11 cellular contexts compared by ENCODE assay signal in genomic region chr6:118648866-118649554, GRCh38. TPM values are rescaled to one million over a fixed set of nuclear protein-coding genes. Genes with fewer than 3 reads are reported as not detected.
DNase-seq lines count a peak whose midpoint lies in the region; ATAC-seq and TF ChIP-seq lines count a peak whose summit lies in the region.
"Had no signal": no experiment of that assay in that cellular context is flagged by ENCODE, and none has a peak within 500 bp of the region (broad histone marks: within the 10 kb centered on the region; RNA-seq: fewer than 3 reads in every experiment).

No MANE protein-coding gene starts in this region.

- H3K9me3 ChIP-seq in KOPT-K1 (ENCODE audit: insufficient read depth, low read length, poor library complexity, severe bottlenecking) (no peaks in the 10 kb centered on the region), neural progenitor cell (ENCODE audit: low read depth) (no peaks in the 10 kb centered on the region)
- H3K9me3 ChIP-seq: pancreas had no signal

- H3K79me2 ChIP-seq in neural progenitor cell (ENCODE audit: low read depth), result no peaks in the 10 kb centered on the region

- H3K36me3 Mint-ChIP-seq in central memory CD8-positive, alpha-beta T cell (ENCODE audit: insufficient read depth), result peaks cover 13% of the 10 kb centered on the region
- peaks cover 6% of the 10 kb centered on the region for H3K36me3 Mint-ChIP-seq in neural progenitor cell

- peaks cover 15% of the 10 kb centered on the region for H3K27me3 ChIP-seq in neural progenitor cell
- H3K27me3 ChIP-seq: pancreas had no signal

- H3K27me3 Mint-ChIP-seq in central memory CD8-positive, alpha-beta T cell, result no peaks in the 10 kb centered on the region
- H3K27me3 Mint-ChIP-seq in neural progenitor cell (ENCODE audit: insufficient read depth, low read depth), result no peaks in the 10 kb centered on the region

- H3K36me3 ChIP-seq in KOPT-K1 (ENCODE audit: insufficient read depth, low read length), result peaks cover 23% of the 10 kb centered on the region
- no peaks in the 10 kb centered on the region for H3K36me3 ChIP-seq in neural progenitor cell
- H3K36me3 ChIP-seq: pancreas had no signal

- H3F3A ChIP-seq in neural progenitor cell (ENCODE audit: low read depth), result peaks cover 25% of the 10 kb centered on the region

- H3K27ac ChIP-seq in KOPT-K1 (ENCODE audit: low read depth, low read length, poor library complexity, severe bottlenecking) (peak overlapping the region; percentile 89), neural progenitor cell (no peak overlapping the region)
- H3K27ac ChIP-seq: 22Rv1, pancreas had no signal

- H3K27ac Mint-ChIP-seq in central memory CD8-positive, alpha-beta T cell (ENCODE audit: low read depth), result no peak overlapping the region
- no peak overlapping the region for H3K27ac Mint-ChIP-seq in neural progenitor cell

- DNase-seq in DMS 273 (lab: John Stamatoyannopoulos, UW; ENCODE audit: unreplicated experiment), result peak; percentile 9
- no peak for DNase-seq in DMS 273 treated with DMSO at 0.1 percent for 48 hours (lab: John Stamatoyannopoulos, UW)
- DNase-seq in central memory CD8-positive, alpha-beta T cell (ENCODE audit: low spot score in 2 of 2), result no peak
- no peak for DNase-seq in neural progenitor cell (ENCODE audit: low spot score)
- no peak for DNase-seq in NOMO-1 treated with DMSO at 0.1 percent for 48 hours (lab: John Stamatoyannopoulos, UW; ENCODE audit: unreplicated experiment)
- DNase-seq in T-helper 9 cell, result no peak
- no peak for DNase-seq in RPMI8226
- DNase-seq: pancreas had no signal

- no peak for TF ChIP-seq CTCF in neural progenitor cell (IDR thresholded peaks at IDR 0.05)

- no peak overlapping the region for H2AFZ ChIP-seq in neural progenitor cell (replicated peaks)

- peak overlapping the region; percentile 91 for H3K4me3 Mint-ChIP-seq in central memory CD8-positive, alpha-beta T cell
- peak overlapping the region; percentile 93 for H3K4me3 Mint-ChIP-seq in neural progenitor cell

- H3K4me2 ChIP-seq in neural progenitor cell, result peak overlapping the region; percentile 86

- no peak for ATAC-seq in central memory CD8-positive, alpha-beta T cell (replicated peaks; ENCODE audit: extremely low read depth, poor library complexity, severe bottlenecking)
- ATAC-seq: K562, pancreas had no signal

- peaks cover 10% of the 10 kb centered on the region for H3K4me1 ChIP-seq in neural progenitor cell

- H3K9me3 Mint-ChIP-seq in central memory CD8-positive, alpha-beta T cell, result no peaks in the 10 kb centered on the region
- H3K9me3 Mint-ChIP-seq in neural progenitor cell, result peaks cover 3% of the 10 kb centered on the region

- H3K4me1 Mint-ChIP-seq in central memory CD8-positive, alpha-beta T cell, result peaks cover 39% of the 10 kb centered on the region
- peaks cover 20% of the 10 kb centered on the region for H3K4me1 Mint-ChIP-seq in neural progenitor cell

- no peak overlapping the region for H3K9ac ChIP-seq in neural progenitor cell

- H4K20me1 ChIP-seq in neural progenitor cell (ENCODE audit: low read depth), result no peaks in the 10 kb centered on the region

- H3K4me3 ChIP-seq in neural progenitor cell, result no peak overlapping the region

RNA-seq across cellular contexts. Expression of gene CEP85L, which starts 2.4 kb away (rescaled TPM):
- 6.0 and 12.6 TPM in 2 replicates for total RNA-seq in neural progenitor cell (ENCODE audit: low replicate concordance)
